In genomic region chr17:50642722-50643656, GRCh38 we compare ENCODE assay signal across 26 cellular contexts. TPM values are rescaled to one million over a fixed set of nuclear protein-coding genes. Genes with fewer than 3 reads are reported as not detected.
DNase-seq lines count a peak whose midpoint lies in the region; ATAC-seq and TF ChIP-seq lines count a peak whose summit lies in the region.
"Had no signal": no experiment of that assay in that cellular context is flagged by ENCODE, and none has a peak within 500 bp of the region (broad histone marks: within the 10 kb centered on the region; RNA-seq: fewer than 3 reads in every experiment).

No MANE protein-coding gene starts in this region.

- H3K36me3 Mint-ChIP-seq in MCF 10A (ENCODE audit: insufficient read depth, unreplicated experiment) (peaks cover 32% of the 10 kb centered on the region), WTC11 (no peaks in the 10 kb centered on the region)
- H3K36me3 Mint-ChIP-seq: naive thymus-derived CD4-positive, alpha-beta T cell had no signal

- ATAC-seq in WTC11 (no peak), GM19324 (IDR thresholded peaks at IDR 0.05; ENCODE audit: low FRiP score, unreplicated experiment) (no peak)
- ATAC-seq: activated T-cell treated with anti-CD3 and anti-CD28 coated beads, Interleukin-2, amount 50 U/mL, for 72 hours; gastrocnemius medialis; left colon; naive thymus-derived CD4-positive, alpha-beta T cell; stimulated activated naive CD8-positive, alpha-beta T cell treated with anti-CD3 and anti-CD28 coated beads, Interleukin-15, amount 100 ng/mL, for 72 hours had no signal

- H3K9ac ChIP-seq in mammary epithelial cell (ENCODE audit: insufficient read depth, low read length): no peak overlapping the region

- in situ Hi-C loops in mammary epithelial cell (cut with MboI; ENCODE audit: low sequenced_read_pairs in 2 of 2): no loop called here

- H3K27me3 ChIP-seq in mammary epithelial cell (ENCODE audit: insufficient read depth, low read length): no peaks in the 10 kb centered on the region
- H3K27me3 ChIP-seq: ascending aorta, gastrocnemius medialis, ovary, right atrium auricular region, tibial nerve had no signal

- H3K27me3 Mint-ChIP-seq in MCF 10A (ENCODE audit: insufficient read depth, unreplicated experiment) (no peaks in the 10 kb centered on the region), WTC11 (ENCODE audit: low read depth) (peaks cover 3% of the 10 kb centered on the region; the same call in 1 of the 2 replicates)

- no peaks in the 10 kb centered on the region for H3K9me3 ChIP-seq in mammary epithelial cell (replicated peaks; ENCODE audit: insufficient read depth, low read length)
- H3K9me3 ChIP-seq: ascending aorta, gastrocnemius medialis, ovary, right atrium auricular region, tibial nerve had no signal

- H3K27ac Mint-ChIP-seq in MCF 10A (ENCODE audit: low read depth, unreplicated experiment) (no peak overlapping the region), WTC11 (no peak overlapping the region)
- H3K27ac Mint-ChIP-seq: activated T-cell treated with anti-CD3 and anti-CD28 coated beads, Interleukin-2, amount 50 U/mL, for 72 hours; B cell; stimulated activated naive CD8-positive, alpha-beta T cell treated with anti-CD3 and anti-CD28 coated beads, Interleukin-15, amount 100 ng/mL, for 72 hours had no signal

- no peaks in the 10 kb centered on the region for H4K20me1 ChIP-seq in mammary epithelial cell (ENCODE audit: insufficient read depth, low read length)

- TF ChIP-seq CTCF in mammary epithelial cell (conservative IDR thresholded peaks at IDR 0.05 in 1 of 2, IDR thresholded peaks at IDR 0.05 in 1 of 2; ENCODE audit: extremely low read depth in 1 of 2, insufficient read depth in 1 of 2, low read depth in 1 of 2, low read length in 2 of 2): no peak
- no peak for TF ChIP-seq CTCF in MCF 10A (IDR thresholded peaks at IDR 0.05; ENCODE audit: unreplicated experiment)
- TF ChIP-seq CTCF in WTC11 (IDR thresholded peaks at IDR 0.05): no peak

- no peaks in the 10 kb centered on the region for H3K36me3 ChIP-seq in mammary epithelial cell (ENCODE audit: insufficient read depth, low read length)
- H3K36me3 ChIP-seq: ascending aorta, gastrocnemius medialis, ovary, right atrium auricular region, tibial nerve had no signal

- POLR2A ChIA-PET in MCF 10A (lab: Yijun Ruan, JAX) (interaction anchor here (0.6 kb wide), 1 partner anchor 18 kb away, joined by 3 read pairs; no protein-coding TSS in a partner anchor), WTC11 (lab: Charles Lee) (no interaction called here)

- DNase-seq in mammary epithelial cell: peak; percentile 43
- no peak for DNase-seq in MCF 10A (ENCODE audit: unreplicated experiment)
- DNase-seq in WTC11 (ENCODE audit: low spot score): no peak
- DNase-seq in iris pigment epithelial cell (ENCODE audit: low read depth): peak; percentile 39
- no peak for DNase-seq in ureter (ENCODE audit: low spot score)
- DNase-seq in NCI-H1092 treated with DMSO at 0.1 percent for 48 hours (lab: John Stamatoyannopoulos, UW): no peak
- no peak for DNase-seq in DMS79 (lab: John Stamatoyannopoulos, UW)
- DNase-seq: 8988T; activated CD4-positive, alpha-beta T cell treated with anti-CD3 and anti-CD28 coated beads for 4 hours; activated naive CD4-positive, alpha-beta T cell treated with anti-CD3 and anti-CD28 coated beads, Interleukin-2, amount 50 U/mL, for 16 hours; activated T-cell treated with anti-CD3 and anti-CD28 coated beads, Interleukin-2, amount 50 U/mL, for 72 hours; gastrocnemius medialis; left colon; naive thymus-derived CD4-positive, alpha-beta T cell; NCI-H187 treated with DMSO at 0.1 percent for 48 hours; NCI-H774; SIG-M5; stimulated activated CD4-positive, alpha-beta T cell treated with anti-CD3 and anti-CD28 coated beads, Interleukin-12 subunit alpha, Interleukin-12 subunit beta, amount 100 ng/mL, for 4 hours; stimulated activated naive CD8-positive, alpha-beta T cell treated with anti-CD3 and anti-CD28 coated beads, Interleukin-15, amount 100 ng/mL, for 72 hours had no signal

- H3K9me3 Mint-ChIP-seq in MCF 10A (ENCODE audit: unreplicated experiment) (no peaks in the 10 kb centered on the region), WTC11 (no peaks in the 10 kb centered on the region)
- H3K9me3 Mint-ChIP-seq: activated T-cell treated with anti-CD3 and anti-CD28 coated beads, Interleukin-2, amount 50 U/mL, for 72 hours; central memory CD8-positive, alpha-beta T cell; stimulated activated naive CD8-positive, alpha-beta T cell treated with anti-CD3 and anti-CD28 coated beads, Interleukin-15, amount 100 ng/mL, for 72 hours had no signal

- CTCF ChIA-PET in mammary epithelial cell (lab: Charles Lee; ENCODE audit: low non-redundant PET): no interaction called here
- CTCF ChIA-PET in MCF 10A (lab: Yijun Ruan, JAX): no interaction called here
- CTCF ChIA-PET in WTC11 (lab: Charles Lee): no interaction called here

- H3K79me2 ChIP-seq in mammary epithelial cell (ENCODE audit: insufficient read depth, low read length): peaks cover 42% of the 10 kb centered on the region

- no peak overlapping the region for H2AFZ ChIP-seq in mammary epithelial cell (ENCODE audit: low read depth, low read length)

- H3K4me3 Mint-ChIP-seq in MCF 10A (ENCODE audit: unreplicated experiment) (no peak overlapping the region), WTC11 (no peak overlapping the region)
- H3K4me3 Mint-ChIP-seq: activated T-cell treated with anti-CD3 and anti-CD28 coated beads, Interleukin-2, amount 50 U/mL, for 72 hours; B cell; central memory CD8-positive, alpha-beta T cell; naive thymus-derived CD4-positive, alpha-beta T cell; stimulated activated naive CD8-positive, alpha-beta T cell treated with anti-CD3 and anti-CD28 coated beads, Interleukin-15, amount 100 ng/mL, for 72 hours had no signal

- H3K4me3 ChIP-seq in mammary epithelial cell (replicated peaks in 1 of 3; ENCODE audit: insufficient read depth in 1 of 3, low read depth in 2 of 3, low read length in 3 of 3): no peak overlapping the region
- H3K4me3 ChIP-seq: ascending aorta, gastrocnemius medialis, ovary, right atrium auricular region, tibial nerve had no signal

- dilution Hi-C loops in mammary epithelial cell (cut with HindIII; ENCODE audit: low sequenced_read_pairs): no loop called here

- peaks cover 55% of the 10 kb centered on the region for H3K4me1 ChIP-seq in mammary epithelial cell (ENCODE audit: insufficient read depth, low read length)

- H3K27ac ChIP-seq in mammary epithelial cell (ENCODE audit: insufficient read depth, low read depth, low read length): no peak overlapping the region
- H3K27ac ChIP-seq: ascending aorta, gastrocnemius medialis, ovary, right atrium auricular region, tibial nerve had no signal

- intact Hi-C loops in mammary epithelial cell (cut with micrococcal nuclease): no loop called here
- intact Hi-C loops in MCF 10A (cut with micrococcal nuclease): no loop called here

- BruUV-seq in mammary epithelial cell (replicated peaks; lab: Mats Ljungman, UMichigan) (no TSS peak), MCF 10A (replicated peaks; lab: Mats Ljungman, UMichigan) (no TSS peak)

- WGBS in mammary epithelial cell (ENCODE audit: low coverage, missing lambda C conversion rate): 77% methylated on average over 9 of the region's 10 CpGs

- H3K4me1 Mint-ChIP-seq in MCF 10A (ENCODE audit: insufficient read depth, unreplicated experiment) (peaks cover 49% of the 10 kb centered on the region), WTC11 (peaks cover 6% of the 10 kb centered on the region)
- H3K4me1 Mint-ChIP-seq: B cell; central memory CD8-positive, alpha-beta T cell; stimulated activated naive CD8-positive, alpha-beta T cell treated with anti-CD3 and anti-CD28 coated beads, Interleukin-15, amount 100 ng/mL, for 72 hours had no signal

- H3K4me2 ChIP-seq in mammary epithelial cell (ENCODE audit: insufficient read depth, low read depth, low read length): no peak overlapping the region

TF ChIP-seq in WTC11, 78 proteins besides CTCF, POLR2A, EP300 and RAD21 (continues in another document):
- TF ChIP-seq ZMAT4 (CRISPR knock-in tag; IDR thresholded peaks at IDR 0.05) (no peak), TCF7 (CRISPR knock-in tag; IDR thresholded peaks at IDR 0.05; ENCODE audit: low read depth) (no peak), GABPB1 (CRISPR knock-in tag; IDR thresholded peaks at IDR 0.05) (0 out of 2 replicates have a peak, but pooled peaks have one; percentile 32)

RNA-seq across cellular contexts. Expression of gene ABCC3, which starts 8.3 kb away (rescaled TPM):
- total RNA-seq in mammary epithelial cell: 100 to 1,000 TPM in 1 of 2 donors, 10 to 100 TPM in 1; 80.7 to 113 TPM
- polyA plus RNA-seq in mammary epithelial cell: 49.6 TPM
- 62.4 TPM for polyA minus RNA-seq in mammary epithelial cell
- total RNA-seq in MCF 10A (2022): 209 and 293 TPM in 2 replicates
- 0.92 to 2.6 TPM (median 0.99 TPM) in 3 replicates for total RNA-seq in WTC11 (2021)
- total RNA-seq in ureter: 226 TPM
- total RNA-seq: activated T-cell treated with anti-CD3 and anti-CD28 coated beads, Interleukin-2, amount 50 U/mL, for 72 hours had no signal
- polyA plus RNA-seq: naive thymus-derived CD4-positive, alpha-beta T cell had no signal

Comparison
In these comparisons a context has a peak if more than half of its experiments do, and no peak if none do; other contexts are left out.
1. DNase-seq: peak in mammary epithelial cell (single experiment) and iris pigment epithelial cell (single experiment); none in MCF 10A (single experiment), WTC11 (single experiment), ureter (single experiment), NCI-H1092 treated with DMSO at 0.1 percent for 48 hours (single experiment) and DMS79 (single experiment).
2. RNA of gene ABCC3, which starts 8.3 kb away (total RNA-seq): 209 to 293 TPM in MCF 10A, 226 TPM in ureter (single experiment) and 80.7 to 113 TPM in mammary epithelial cell; 0.92 to 2.6 TPM in WTC11; every median in the first group is over 10 times any median in the second.